ENCODE assay signal across 4 cellular contexts in genomic region chr1:209707308-209707707, GRCh38.
TF ChIP-seq lines count a peak whose summit lies in the region.

No MANE protein-coding gene starts in this region.

TF ChIP-seq in SK-N-SH, 30 proteins besides CTCF, POLR2A, EP300 and RAD21:
- TF ChIP-seq JUND (IDR thresholded peaks at IDR 0.05): peak; percentile 63
- TF ChIP-seq, protein P1, sequence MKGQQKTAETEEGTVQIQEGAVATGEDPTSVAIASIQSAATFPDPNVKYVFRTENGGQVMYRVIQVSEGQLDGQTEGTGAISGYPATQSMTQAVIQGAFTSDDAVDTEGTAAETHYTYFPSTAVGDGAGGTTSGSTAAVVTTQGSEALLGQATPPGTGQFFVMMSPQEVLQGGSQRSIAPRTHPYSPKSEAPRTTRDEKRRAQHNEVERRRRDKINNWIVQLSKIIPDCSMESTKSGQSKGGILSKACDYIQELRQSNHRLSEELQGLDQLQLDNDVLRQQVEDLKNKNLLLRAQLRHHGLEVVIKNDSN (IDR thresholded peaks at IDR 0.05; ENCODE audit: borderline replicate concordance, low read depth): no peak
- TF ChIP-seq TCF12 (IDR thresholded peaks at IDR 0.05): peak; percentile 59
- no peak for TF ChIP-seq MXI1 (IDR thresholded peaks at IDR 0.05; ENCODE audit: low read depth, low read length)
- peak; percentile 53 for TF ChIP-seq FOSL2 (IDR thresholded peaks at IDR 0.05; ENCODE audit: borderline replicate concordance, low read depth)
- TF ChIP-seq SMC3 (IDR thresholded peaks at IDR 0.05; ENCODE audit: low read depth, low read length): no peak
- no peak for TF ChIP-seq TAF1 (IDR thresholded peaks at IDR 0.05; ENCODE audit: borderline replicate concordance, low read depth, low read length)
- TF ChIP-seq RCOR1 (IDR thresholded peaks at IDR 0.05; ENCODE audit: low read length): no peak
- TF ChIP-seq RFX5 (IDR thresholded peaks at IDR 0.05; ENCODE audit: low read length): no peak
- TF ChIP-seq NFIC (IDR thresholded peaks at IDR 0.05; ENCODE audit: borderline replicate concordance): peak; percentile 29; the same call in 1 of the 2 replicates
- TF ChIP-seq PBX3 (IDR thresholded peaks at IDR 0.05): peak; percentile 58

TF ChIP-seq in SK-N-SH treated with all-trans-retinoic acid at 6 μM for 48 hours, 23 proteins besides CTCF, POLR2A, EP300 and RAD21 (continues in another document):
- TF ChIP-seq CREB5 (CRISPR knock-in tag; IDR thresholded peaks at IDR 0.05; ENCODE audit: low read depth): no peak
- TF ChIP-seq ZFP3 (CRISPR knock-in tag; IDR thresholded peaks at IDR 0.05): no peak
- no peak for TF ChIP-seq GLIS3 (CRISPR knock-in tag; IDR thresholded peaks at IDR 0.05)
- no peak for TF ChIP-seq BACH2 (CRISPR knock-in tag; IDR thresholded peaks at IDR 0.05; ENCODE audit: borderline replicate concordance)
- TF ChIP-seq ZNF565 (CRISPR knock-in tag; conservative IDR thresholded peaks at IDR 0.05; ENCODE audit: low read depth): no peak
- TF ChIP-seq ZC3H10 (CRISPR knock-in tag; IDR thresholded peaks at IDR 0.05): no peak
- TF ChIP-seq POU6F1 (CRISPR knock-in tag; IDR thresholded peaks at IDR 0.05; ENCODE audit: borderline replicate concordance, low read depth): no peak
- TF ChIP-seq, protein P2, sequence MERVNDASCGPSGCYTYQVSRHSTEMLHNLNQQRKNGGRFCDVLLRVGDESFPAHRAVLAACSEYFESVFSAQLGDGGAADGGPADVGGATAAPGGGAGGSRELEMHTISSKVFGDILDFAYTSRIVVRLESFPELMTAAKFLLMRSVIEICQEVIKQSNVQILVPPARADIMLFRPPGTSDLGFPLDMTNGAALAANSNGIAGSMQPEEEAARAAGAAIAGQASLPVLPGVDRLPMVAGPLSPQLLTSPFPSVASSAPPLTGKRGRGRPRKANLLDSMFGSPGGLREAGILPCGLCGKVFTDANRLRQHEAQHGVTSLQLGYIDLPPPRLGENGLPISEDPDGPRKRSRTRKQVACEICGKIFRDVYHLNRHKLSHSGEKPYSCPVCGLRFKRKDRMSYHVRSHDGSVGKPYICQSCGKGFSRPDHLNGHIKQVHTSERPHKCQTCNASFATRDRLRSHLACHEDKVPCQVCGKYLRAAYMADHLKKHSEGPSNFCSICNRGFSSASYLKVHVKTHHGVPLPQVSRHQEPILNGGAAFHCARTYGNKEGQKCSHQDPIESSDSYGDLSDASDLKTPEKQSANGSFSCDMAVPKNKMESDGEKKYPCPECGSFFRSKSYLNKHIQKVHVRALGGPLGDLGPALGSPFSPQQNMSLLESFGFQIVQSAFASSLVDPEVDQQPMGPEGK (CRISPR knock-in tag; IDR thresholded peaks at IDR 0.05; ENCODE audit: borderline replicate concordance): no peak
- TF ChIP-seq SNAI2 (CRISPR knock-in tag; IDR thresholded peaks at IDR 0.05): no peak
- no peak for TF ChIP-seq RARB (CRISPR knock-in tag; IDR thresholded peaks at IDR 0.05)

TF ChIP-seq in liver, 16 proteins besides CTCF, POLR2A, EP300 and RAD21:
- TF ChIP-seq RXRA (IDR thresholded peaks at IDR 0.05) (no peak), JUND (IDR thresholded peaks at IDR 0.05) (no peak), FOXA2 (IDR thresholded peaks at IDR 0.05) (no peak), HNF4A (conservative IDR thresholded peaks at IDR 0.05) (no peak), ZBTB33 (IDR thresholded peaks at IDR 0.05) (no peak), SP1 (IDR thresholded peaks at IDR 0.05) (no peak), FOXA1 (IDR thresholded peaks at IDR 0.05) (no peak), YY1 (IDR thresholded peaks at IDR 0.05) (no peak), EGR1 (IDR thresholded peaks at IDR 0.05; ENCODE audit: low read depth in 2 of 2) (no peak), NR2F2 (IDR thresholded peaks at IDR 0.05) (no peak), TAF1 (conservative IDR thresholded peaks at IDR 0.05) (no peak), ATF3 (IDR thresholded peaks at IDR 0.05) (no peak), HNF4G (IDR thresholded peaks at IDR 0.05) (no peak), GABPA (IDR thresholded peaks at IDR 0.05 in 1 of 2, conservative IDR thresholded peaks at IDR 0.05 in 1 of 2) (no peak)
- TF ChIP-seq, protein P3, sequence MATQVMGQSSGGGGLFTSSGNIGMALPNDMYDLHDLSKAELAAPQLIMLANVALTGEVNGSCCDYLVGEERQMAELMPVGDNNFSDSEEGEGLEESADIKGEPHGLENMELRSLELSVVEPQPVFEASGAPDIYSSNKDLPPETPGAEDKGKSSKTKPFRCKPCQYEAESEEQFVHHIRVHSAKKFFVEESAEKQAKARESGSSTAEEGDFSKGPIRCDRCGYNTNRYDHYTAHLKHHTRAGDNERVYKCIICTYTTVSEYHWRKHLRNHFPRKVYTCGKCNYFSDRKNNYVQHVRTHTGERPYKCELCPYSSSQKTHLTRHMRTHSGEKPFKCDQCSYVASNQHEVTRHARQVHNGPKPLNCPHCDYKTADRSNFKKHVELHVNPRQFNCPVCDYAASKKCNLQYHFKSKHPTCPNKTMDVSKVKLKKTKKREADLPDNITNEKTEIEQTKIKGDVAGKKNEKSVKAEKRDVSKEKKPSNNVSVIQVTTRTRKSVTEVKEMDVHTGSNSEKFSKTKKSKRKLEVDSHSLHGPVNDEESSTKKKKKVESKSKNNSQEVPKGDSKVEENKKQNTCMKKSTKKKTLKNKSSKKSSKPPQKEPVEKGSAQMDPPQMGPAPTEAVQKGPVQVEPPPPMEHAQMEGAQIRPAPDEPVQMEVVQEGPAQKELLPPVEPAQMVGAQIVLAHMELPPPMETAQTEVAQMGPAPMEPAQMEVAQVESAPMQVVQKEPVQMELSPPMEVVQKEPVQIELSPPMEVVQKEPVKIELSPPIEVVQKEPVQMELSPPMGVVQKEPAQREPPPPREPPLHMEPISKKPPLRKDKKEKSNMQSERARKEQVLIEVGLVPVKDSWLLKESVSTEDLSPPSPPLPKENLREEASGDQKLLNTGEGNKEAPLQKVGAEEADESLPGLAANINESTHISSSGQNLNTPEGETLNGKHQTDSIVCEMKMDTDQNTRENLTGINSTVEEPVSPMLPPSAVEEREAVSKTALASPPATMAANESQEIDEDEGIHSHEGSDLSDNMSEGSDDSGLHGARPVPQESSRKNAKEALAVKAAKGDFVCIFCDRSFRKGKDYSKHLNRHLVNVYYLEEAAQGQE (IDR thresholded peaks at IDR 0.05): no peak
- TF ChIP-seq, protein P4, sequence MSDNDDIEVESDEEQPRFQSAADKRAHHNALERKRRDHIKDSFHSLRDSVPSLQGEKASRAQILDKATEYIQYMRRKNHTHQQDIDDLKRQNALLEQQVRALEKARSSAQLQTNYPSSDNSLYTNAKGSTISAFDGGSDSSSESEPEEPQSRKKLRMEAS (IDR thresholded peaks at IDR 0.05): no peak

TF ChIP-seq in HepG2, 621 proteins besides CTCF, POLR2A, EP300 and RAD21:
- TF ChIP-seq KLF16 (CRISPR knock-in tag; IDR thresholded peaks at IDR 0.05) (no peak), KAT2B (IDR thresholded peaks at IDR 0.05; ENCODE audit: borderline replicate concordance, low read depth, low read length) (no peak), CBX2 (IDR thresholded peaks at IDR 0.05; ENCODE audit: low read depth, low read length) (no peak), CBX2 (CRISPR knock-in tag; IDR thresholded peaks at IDR 0.05; ENCODE audit: low read depth) (no peak), ZNF563 (CRISPR knock-in tag; IDR thresholded peaks at IDR 0.05) (no peak), MBD4 (IDR thresholded peaks at IDR 0.05; ENCODE audit: borderline replicate concordance, low read length) (no peak), ZNF382 (CRISPR knock-in tag; IDR thresholded peaks at IDR 0.05; ENCODE audit: borderline replicate concordance) (no peak), ZBTB7B (CRISPR knock-in tag; IDR thresholded peaks at IDR 0.05) (no peak)
